ENCODE assay signal across 1 cellular context in the genomic region with DNA sequence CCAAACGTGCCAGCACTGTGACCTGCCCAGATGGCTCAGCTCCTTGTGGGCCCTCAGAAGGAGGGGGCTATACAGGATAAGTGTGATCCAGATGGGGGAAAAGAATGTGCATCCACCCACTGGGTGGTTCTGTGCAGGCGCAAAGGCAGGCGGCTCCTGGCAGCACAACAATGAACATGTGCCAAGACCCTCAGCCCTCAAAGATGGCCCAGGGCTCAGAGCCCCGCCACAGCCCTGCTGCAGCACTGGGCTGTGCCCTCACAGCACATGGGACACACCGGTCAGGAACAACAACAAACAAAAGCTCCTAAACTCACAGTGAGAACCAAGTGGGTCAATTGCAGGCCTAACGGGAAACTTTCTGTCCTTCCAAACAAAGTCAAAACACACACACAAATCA.
TF ChIP-seq lines count a peak whose summit lies in the region.

No MANE protein-coding gene starts in this region.

TF ChIP-seq in HepG2, 621 proteins besides CTCF, POLR2A, EP300 and RAD21:
- TF ChIP-seq ZNF678 (CRISPR knock-in tag; IDR thresholded peaks at IDR 0.05), result no peak
- no peak for TF ChIP-seq ZNF552 (CRISPR knock-in tag; IDR thresholded peaks at IDR 0.05; ENCODE audit: borderline replicate concordance)
- TF ChIP-seq PCBP2 (optimal IDR thresholded peaks at IDR 0.05; ENCODE audit: low read depth, low read length, poor library complexity, severe bottlenecking), result no peak
- no peak for TF ChIP-seq MAFG (CRISPR knock-in tag; IDR thresholded peaks at IDR 0.05)
- TF ChIP-seq ZNF703 (CRISPR knock-in tag; IDR thresholded peaks at IDR 0.05; ENCODE audit: borderline replicate concordance), result no peak
- TF ChIP-seq ATF1 (CRISPR knock-in tag; IDR thresholded peaks at IDR 0.05), result no peak
- no peak for TF ChIP-seq POLR2G (IDR thresholded peaks at IDR 0.05; ENCODE audit: low read depth, low read length)
- TF ChIP-seq GFI1 (CRISPR knock-in tag; IDR thresholded peaks at IDR 0.05; ENCODE audit: borderline replicate concordance), result no peak
- TF ChIP-seq, protein P1, sequence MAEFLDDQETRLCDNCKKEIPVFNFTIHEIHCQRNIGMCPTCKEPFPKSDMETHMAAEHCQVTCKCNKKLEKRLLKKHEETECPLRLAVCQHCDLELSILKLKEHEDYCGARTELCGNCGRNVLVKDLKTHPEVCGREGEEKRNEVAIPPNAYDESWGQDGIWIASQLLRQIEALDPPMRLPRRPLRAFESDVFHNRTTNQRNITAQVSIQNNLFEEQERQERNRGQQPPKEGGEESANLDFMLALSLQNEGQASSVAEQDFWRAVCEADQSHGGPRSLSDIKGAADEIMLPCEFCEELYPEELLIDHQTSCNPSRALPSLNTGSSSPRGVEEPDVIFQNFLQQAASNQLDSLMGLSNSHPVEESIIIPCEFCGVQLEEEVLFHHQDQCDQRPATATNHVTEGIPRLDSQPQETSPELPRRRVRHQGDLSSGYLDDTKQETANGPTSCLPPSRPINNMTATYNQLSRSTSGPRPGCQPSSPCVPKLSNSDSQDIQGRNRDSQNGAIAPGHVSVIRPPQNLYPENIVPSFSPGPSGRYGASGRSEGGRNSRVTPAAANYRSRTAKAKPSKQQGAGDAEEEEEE (CRISPR knock-in tag; IDR thresholded peaks at IDR 0.05; ENCODE audit: borderline replicate concordance), result no peak
- no peak for TF ChIP-seq RXRB (CRISPR knock-in tag; IDR thresholded peaks at IDR 0.05; ENCODE audit: borderline replicate concordance)
- TF ChIP-seq, protein P2, sequence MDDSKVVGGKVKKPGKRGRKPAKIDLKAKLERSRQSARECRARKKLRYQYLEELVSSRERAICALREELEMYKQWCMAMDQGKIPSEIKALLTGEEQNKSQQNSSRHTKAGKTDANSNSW (CRISPR knock-in tag; IDR thresholded peaks at IDR 0.05; ENCODE audit: borderline replicate concordance), result no peak
- TF ChIP-seq, protein P3, sequence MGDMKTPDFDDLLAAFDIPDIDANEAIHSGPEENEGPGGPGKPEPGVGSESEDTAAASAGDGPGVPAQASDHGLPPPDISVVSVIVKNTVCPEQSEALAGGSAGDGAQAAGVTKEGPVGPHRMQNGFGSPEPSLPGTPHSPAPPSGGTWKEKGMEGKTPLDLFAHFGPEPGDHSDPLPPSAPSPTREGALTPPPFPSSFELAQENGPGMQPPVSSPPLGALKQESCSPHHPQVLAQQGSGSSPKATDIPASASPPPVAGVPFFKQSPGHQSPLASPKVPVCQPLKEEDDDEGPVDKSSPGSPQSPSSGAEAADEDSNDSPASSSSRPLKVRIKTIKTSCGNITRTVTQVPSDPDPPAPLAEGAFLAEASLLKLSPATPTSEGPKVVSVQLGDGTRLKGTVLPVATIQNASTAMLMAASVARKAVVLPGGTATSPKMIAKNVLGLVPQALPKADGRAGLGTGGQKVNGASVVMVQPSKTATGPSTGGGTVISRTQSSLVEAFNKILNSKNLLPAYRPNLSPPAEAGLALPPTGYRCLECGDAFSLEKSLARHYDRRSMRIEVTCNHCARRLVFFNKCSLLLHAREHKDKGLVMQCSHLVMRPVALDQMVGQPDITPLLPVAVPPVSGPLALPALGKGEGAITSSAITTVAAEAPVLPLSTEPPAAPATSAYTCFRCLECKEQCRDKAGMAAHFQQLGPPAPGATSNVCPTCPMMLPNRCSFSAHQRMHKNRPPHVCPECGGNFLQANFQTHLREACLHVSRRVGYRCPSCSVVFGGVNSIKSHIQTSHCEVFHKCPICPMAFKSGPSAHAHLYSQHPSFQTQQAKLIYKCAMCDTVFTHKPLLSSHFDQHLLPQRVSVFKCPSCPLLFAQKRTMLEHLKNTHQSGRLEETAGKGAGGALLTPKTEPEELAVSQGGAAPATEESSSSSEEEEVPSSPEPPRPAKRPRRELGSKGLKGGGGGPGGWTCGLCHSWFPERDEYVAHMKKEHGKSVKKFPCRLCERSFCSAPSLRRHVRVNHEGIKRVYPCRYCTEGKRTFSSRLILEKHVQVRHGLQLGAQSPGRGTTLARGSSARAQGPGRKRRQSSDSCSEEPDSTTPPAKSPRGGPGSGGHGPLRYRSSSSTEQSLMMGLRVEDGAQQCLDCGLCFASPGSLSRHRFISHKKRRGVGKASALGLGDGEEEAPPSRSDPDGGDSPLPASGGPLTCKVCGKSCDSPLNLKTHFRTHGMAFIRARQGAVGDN (CRISPR knock-in tag; IDR thresholded peaks at IDR 0.05), result no peak
- no peak for TF ChIP-seq SRY (CRISPR knock-in tag; IDR thresholded peaks at IDR 0.05)
- TF ChIP-seq ARHGAP35 (CRISPR knock-in tag; IDR thresholded peaks at IDR 0.05; ENCODE audit: borderline replicate concordance), result no peak
- TF ChIP-seq, protein P4, sequence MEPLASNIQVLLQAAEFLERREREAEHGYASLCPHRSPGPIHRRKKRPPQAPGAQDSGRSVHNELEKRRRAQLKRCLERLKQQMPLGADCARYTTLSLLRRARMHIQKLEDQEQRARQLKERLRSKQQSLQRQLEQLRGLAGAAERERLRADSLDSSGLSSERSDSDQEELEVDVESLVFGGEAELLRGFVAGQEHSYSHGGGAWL (CRISPR knock-in tag; IDR thresholded peaks at IDR 0.05), result no peak
- no peak for TF ChIP-seq TARDBP (CRISPR knock-in tag; IDR thresholded peaks at IDR 0.05)
